ENCODE assay signal across 8 cellular contexts in the genomic region with DNA sequence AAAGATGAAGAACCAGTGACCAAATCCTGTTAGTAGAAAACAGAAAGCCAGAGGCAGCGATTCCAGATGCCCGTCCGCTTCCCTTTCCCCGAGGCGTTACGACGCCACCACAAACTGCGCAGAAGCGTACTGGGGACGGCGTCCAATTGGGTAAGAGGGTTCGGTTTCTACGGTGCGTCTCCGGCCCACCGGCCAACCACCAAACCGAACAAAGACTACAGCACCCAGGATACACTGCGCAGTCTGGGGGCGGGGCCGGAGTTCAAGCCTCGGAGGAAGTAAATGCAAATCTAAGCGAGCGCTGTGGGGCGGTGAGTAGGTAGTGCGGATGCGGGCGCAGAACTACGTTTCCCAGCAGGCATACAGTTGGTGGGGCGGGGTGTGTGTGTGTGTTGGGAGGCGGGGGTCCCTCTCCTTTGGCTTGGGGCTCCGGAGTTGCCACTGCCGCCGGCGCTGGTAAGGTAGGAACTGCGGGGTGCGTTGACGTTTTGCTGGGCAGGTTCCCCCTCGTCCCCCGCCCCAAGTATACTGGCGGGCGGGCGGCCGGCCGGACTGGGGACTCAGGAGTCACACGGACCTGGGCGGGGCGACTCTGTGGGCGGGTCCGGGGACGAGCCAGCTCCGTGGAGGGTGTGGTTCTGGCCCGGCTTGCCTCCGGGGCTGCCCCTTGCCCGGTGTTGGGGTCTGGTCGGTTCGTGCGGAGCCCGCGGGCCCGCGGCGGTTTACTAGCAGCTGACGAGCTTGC. TPM values are rescaled to one million over a fixed set of nuclear protein-coding genes. Genes with fewer than 3 reads are reported as not detected.
DNase-seq lines count a peak whose midpoint lies in the region; ATAC-seq and TF ChIP-seq lines count a peak whose summit lies in the region.

TSS of gene SWT1 (plus strand) at position 314 of the 745 bp plus-strand sequence. CDS start 3,675 bp downstream, outside the sequence.
TSS of gene TRMT1L (minus strand) at position 100 of the 745 bp plus-strand sequence. CDS start 241 bp downstream, outside the sequence.

- ATAC-seq in GM21717 (IDR thresholded peaks at IDR 0.05; ENCODE audit: unreplicated experiment) = peak; percentile 95
- peak; percentile 94 for ATAC-seq in activated T-cell treated with anti-CD3 and anti-CD28 coated beads, Interleukin-2, amount 50 U/mL, for 72 hours (replicated peaks in 1 of 2)

- DNase-seq in DMS153 treated with DMSO at 0.1 percent for 48 hours (lab: John Stamatoyannopoulos, UW; ENCODE audit: unreplicated experiment) (peak; percentile 100), KBM-7 (peak; percentile 99), esophagus muscularis mucosa (ENCODE audit: extremely low spot score) (peak; percentile 100)
- DNase-seq in activated T-cell treated with anti-CD3 and anti-CD28 coated beads, Interleukin-2, amount 50 U/mL, for 72 hours = peak; percentile 97 to 98
- peak; percentile 97 to 98 for DNase-seq in stimulated activated CD8-positive, alpha-beta memory T cell treated with anti-CD3 and anti-CD28 coated beads, Interleukin-7, amount 100 ng/mL, for 4 hours (ENCODE audit: low read depth in 2 of 2)

- H3K27ac ChIP-seq in esophagus muscularis mucosa (replicated peaks in 1 of 4) = peak within 1 kb of the TSS; percentile 97 to 99 (median 98)
- peak within 1 kb of the TSS; percentile 98 for H3K27ac ChIP-seq in muscle layer of duodenum (ENCODE audit: low read length)

- under 1% methylated on average over 52 of the region's 63 CpGs for WGBS in esophagus muscularis mucosa

- H3K36me3 ChIP-seq in esophagus muscularis mucosa = peaks cover 0 to 10% (median 6%) of the 10 kb centered on the region in 4 donors
- H3K36me3 ChIP-seq in muscle layer of duodenum (ENCODE audit: control insufficient read depth in 1 of 2, insufficient read depth in 2 of 2, low read length in 2 of 2) = peaks cover 0 to 7% of the 10 kb centered on the region in 2 donors

- peaks cover 26 to 50% (median 39%) of the 10 kb centered on the region in 4 donors for H3K4me1 ChIP-seq in esophagus muscularis mucosa
- peaks cover 19 to 28% of the 10 kb centered on the region in 2 donors for H3K4me1 ChIP-seq in muscle layer of duodenum (ENCODE audit: control insufficient read depth in 1 of 2, insufficient read depth in 2 of 2, low read length in 2 of 2)

- no peak for TF ChIP-seq EP300 in esophagus muscularis mucosa (IDR thresholded peaks at IDR 0.05)

- intact Hi-C loops in esophagus muscularis mucosa (cut with DNase I) = loop anchor here (10.0 kb wide), 1 partner anchor 158 kb away; the partner anchor contains the start of gene IVNS1ABP

- H3K9me3 Mint-ChIP-seq in activated T-cell treated with anti-CD3 and anti-CD28 coated beads, Interleukin-2, amount 50 U/mL, for 72 hours = no peaks in the 10 kb centered on the region

- H3K27me3 ChIP-seq in esophagus muscularis mucosa (no peaks in the 10 kb centered on the region), muscle layer of duodenum (ENCODE audit: low read depth, low read length) (no peaks in the 10 kb centered on the region)

- peak within 1 kb of the TSS; percentile 84 to 96 (median 88) for H3K4me3 ChIP-seq in esophagus muscularis mucosa
- peak within 1 kb of the TSS; percentile 94 to 96 for H3K4me3 ChIP-seq in muscle layer of duodenum (ENCODE audit: low read depth in 1 of 2, low read length in 2 of 2)

- in situ Hi-C loops in KBM-7 (cut with MboI; ENCODE audit: low pct_unique_long_range_greater_than_20kb, low sequenced_read_pairs) = loop anchor here (25.0 kb wide), 1 partner anchor 170 kb away; no protein-coding TSS in a partner anchor

- peaks cover 58% of the 10 kb centered on the region for H3K4me1 Mint-ChIP-seq in activated T-cell treated with anti-CD3 and anti-CD28 coated beads, Interleukin-2, amount 50 U/mL, for 72 hours (ENCODE audit: low read depth)

- TF ChIP-seq POLR2A in esophagus muscularis mucosa (IDR thresholded peaks at IDR 0.05; ENCODE audit: low read depth) = peak; percentile 97

- H3K36me3 Mint-ChIP-seq in activated T-cell treated with anti-CD3 and anti-CD28 coated beads, Interleukin-2, amount 50 U/mL, for 72 hours (ENCODE audit: insufficient read depth in 2 of 2) = peaks cover 0 to 3% of the 10 kb centered on the region in 2 donors

- H3K4me3 Mint-ChIP-seq in activated T-cell treated with anti-CD3 and anti-CD28 coated beads, Interleukin-2, amount 50 U/mL, for 72 hours = peak within 1 kb of the TSS; percentile 98 to 100

- no peak for TF ChIP-seq CTCF in esophagus muscularis mucosa (IDR thresholded peaks at IDR 0.05)

- peak within 1 kb of the TSS; percentile 98 for H3K27ac Mint-ChIP-seq in activated T-cell treated with anti-CD3 and anti-CD28 coated beads, Interleukin-2, amount 50 U/mL, for 72 hours

- H3K9me3 ChIP-seq in esophagus muscularis mucosa = no peaks in the 10 kb centered on the region
- H3K9me3 ChIP-seq in muscle layer of duodenum (ENCODE audit: control insufficient read depth in 1 of 2, low read length in 2 of 2) = no peaks in the 10 kb centered on the region

- H3K27me3 Mint-ChIP-seq in activated T-cell treated with anti-CD3 and anti-CD28 coated beads, Interleukin-2, amount 50 U/mL, for 72 hours (ENCODE audit: low read depth) = no peaks in the 10 kb centered on the region

TF ChIP-seq in PFSK-1, 5 proteins besides CTCF, POLR2A, EP300 and RAD21:
- TF ChIP-seq REST (IDR thresholded peaks at IDR 0.05; ENCODE audit: insufficient read depth in 1 of 2, low read depth in 2 of 2, low read length in 2 of 2) (0 out of 4 replicates have a peak, but pooled peaks of 1 of the 2 experiments have one; percentile 3), TAF1 (IDR thresholded peaks at IDR 0.05; ENCODE audit: borderline replicate concordance, insufficient read depth, low read length) (peak; percentile 72; the same call in 1 of the 2 replicates), SIN3A (IDR thresholded peaks at IDR 0.05; ENCODE audit: borderline replicate concordance, insufficient read depth, low read length) (peak; percentile 78; the same call in 1 of the 2 replicates), POLR2AphosphoS5 (IDR thresholded peaks at IDR 0.05; ENCODE audit: low read depth, low read length) (peak; percentile 92), FOXP2 (optimal IDR thresholded peaks at IDR 0.05; ENCODE audit: borderline replicate concordance, extremely low read depth, extremely low read length, insufficient read depth) (peak; percentile 37)

RNA-seq across cellular contexts. Expression of gene SWT1, which starts in this region (rescaled TPM):
- polyA plus RNA-seq in PFSK-1 (2012; ENCODE audit: insufficient read length, low read depth) = 0.90 TPM
- 1 to 10 TPM; 5.9 to 6.1 TPM for total RNA-seq in activated T-cell treated with anti-CD3 and anti-CD28 coated beads, Interleukin-2, amount 50 U/mL, for 72 hours
- 1 to 10 TPM; 5.8 to 9.6 (median 6.3) TPM for total RNA-seq in esophagus muscularis mucosa

RNA-seq across cellular contexts. Expression of gene TRMT1L, which starts in this region (rescaled TPM):
- 5.4 TPM for polyA plus RNA-seq in PFSK-1 (2012; ENCODE audit: insufficient read length, low read depth)
- total RNA-seq in activated T-cell treated with anti-CD3 and anti-CD28 coated beads, Interleukin-2, amount 50 U/mL, for 72 hours = 10 to 100 TPM; 19.7 to 26.3 TPM
- total RNA-seq in esophagus muscularis mucosa = 10 to 100 TPM; 11.9 to 16.6 (median 15.3) TPM

Comparison
In these comparisons a context has a peak if more than half of its experiments do, and no peak if none do; other contexts are left out.
1. Peak in every context shown above with its lines: DNase-seq, ATAC-seq, H3K4me3 ChIP-seq and H3K27ac ChIP-seq.